ENCODE assay signal across 17 cellular contexts in genomic region chr17:47686276-47686635, GRCh38. TPM values are rescaled to one million over a fixed set of nuclear protein-coding genes. Genes with fewer than 3 reads are reported as not detected.
DNase-seq lines count a peak whose midpoint lies in the region; ATAC-seq, FAIRE-seq and TF ChIP-seq lines count a peak whose summit lies in the region.
"Had no signal": no experiment of that assay in that cellular context is flagged by ENCODE, and none has a peak within 500 bp of the region (broad histone marks: within the 10 kb centered on the region; RNA-seq: fewer than 3 reads in every experiment).

No MANE protein-coding gene starts in this region.

- H3K4me3 Mint-ChIP-seq in natural killer cell = no peak overlapping the region
- H3K4me3 Mint-ChIP-seq: activated B cell treated with CpG ODN at 0.5 μM for 24 hours had no signal

- no peak for TF ChIP-seq POLR2A in H54 (IDR thresholded peaks at IDR 0.05; ENCODE audit: low read depth, low read length)

- ATAC-seq in natural killer cell = no peak
- ATAC-seq in GM18868 (IDR thresholded peaks at IDR 0.05; ENCODE audit: unreplicated experiment) = no peak

- no peaks in the 10 kb centered on the region for H3K27me3 Mint-ChIP-seq in natural killer cell (ENCODE audit: low read depth in 2 of 2)
- H3K27me3 Mint-ChIP-seq: activated B cell treated with CpG ODN at 0.5 μM for 24 hours had no signal

- peak; percentile 78 for FAIRE-seq in H54 (lab: Jason Lieb, UNC)
- FAIRE-seq: H1, pancreas had no signal

- intact Hi-C loops in natural killer cell (cut with micrococcal nuclease) = no loop called here

- H3K9me3 Mint-ChIP-seq in natural killer cell = no peaks in the 10 kb centered on the region
- H3K9me3 Mint-ChIP-seq: activated B cell treated with CpG ODN at 0.5 μM for 24 hours had no signal

- no peak for TF ChIP-seq CTCF in AG09319 (IDR thresholded peaks at IDR 0.05; ENCODE audit: low read depth, low read length)
- no peak for TF ChIP-seq CTCF in natural killer cell (IDR thresholded peaks at IDR 0.05)

- peaks cover 9% of the 10 kb centered on the region for H3K36me3 Mint-ChIP-seq in natural killer cell

- H3K4me1 Mint-ChIP-seq in natural killer cell = peaks cover 5 to 10% of the 10 kb centered on the region in 2 donors
- H3K4me1 Mint-ChIP-seq: activated B cell treated with CpG ODN at 0.5 μM for 24 hours had no signal

- DNase-seq in AG09319 (ENCODE audit: extremely low read depth, low read depth) (peak; percentile 60), H54 (ENCODE audit: insufficient read length, low spot score) (peak; percentile 27), astrocyte of the hippocampus (ENCODE audit: low read depth, low spot score) (peak; percentile 29), natural killer cell (no peak), NCI-H2196 treated with DMSO at 0.1 percent for 48 hours (lab: John Stamatoyannopoulos, UW; ENCODE audit: unreplicated experiment) (no peak), middle frontal gyrus (ENCODE audit: extremely low spot score, low spot score) (no peak), NCI-H774 (lab: John Stamatoyannopoulos, UW) (no peak)
- DNase-seq: activated B cell treated with CpG ODN at 0.5 μM for 24 hours; activated T-cell treated with anti-CD3 and anti-CD28 coated beads, Interleukin-2, amount 50 U/mL, for 48 hours; central memory CD4-positive, alpha-beta T cell; left colon; NCI-H69; pancreas; SJCRH30; stimulated activated CD4-positive, alpha-beta T cell treated with anti-CD3 and anti-CD28 coated beads, Interleukin-2, amount 100 ng/mL, for 24 hours had no signal

- peak overlapping the region; percentile 36 to 65 for H3K27ac Mint-ChIP-seq in natural killer cell
- H3K27ac Mint-ChIP-seq: activated B cell treated with CpG ODN at 0.5 μM for 24 hours had no signal

RNA-seq across cellular contexts. Expression of gene TBKBP1, which starts 7.7 kb away (rescaled TPM):
- 10 to 100 TPM; 21.4 to 38.9 (median 37.6) TPM for total RNA-seq in natural killer cell

RNA-seq across cellular contexts. Expression of gene KPNB1, which starts 36.5 kb away (rescaled TPM):
- 100 to 1,000 TPM; 236 to 273 (median 259) TPM for total RNA-seq in natural killer cell

RNA-seq across cellular contexts. Expression of gene TBX21, which starts 46.8 kb away (rescaled TPM):
- total RNA-seq in natural killer cell = 100 to 1,000 TPM; 234 to 328 (median 257) TPM
- total RNA-seq: H1, SJCRH30 had no signal

Comparison
In these comparisons a context has a peak if more than half of its experiments do, and no peak if none do; other contexts are left out.
1. DNase-seq: peak in AG09319 (single experiment), H54 (single experiment) and astrocyte of the hippocampus (single experiment); none in natural killer cell (single experiment), NCI-H2196 treated with DMSO at 0.1 percent for 48 hours (single experiment), middle frontal gyrus (single experiment) and NCI-H774 (single experiment).